Comparison of ENCODE assay signal across 8 cellular contexts in the genomic region with DNA sequence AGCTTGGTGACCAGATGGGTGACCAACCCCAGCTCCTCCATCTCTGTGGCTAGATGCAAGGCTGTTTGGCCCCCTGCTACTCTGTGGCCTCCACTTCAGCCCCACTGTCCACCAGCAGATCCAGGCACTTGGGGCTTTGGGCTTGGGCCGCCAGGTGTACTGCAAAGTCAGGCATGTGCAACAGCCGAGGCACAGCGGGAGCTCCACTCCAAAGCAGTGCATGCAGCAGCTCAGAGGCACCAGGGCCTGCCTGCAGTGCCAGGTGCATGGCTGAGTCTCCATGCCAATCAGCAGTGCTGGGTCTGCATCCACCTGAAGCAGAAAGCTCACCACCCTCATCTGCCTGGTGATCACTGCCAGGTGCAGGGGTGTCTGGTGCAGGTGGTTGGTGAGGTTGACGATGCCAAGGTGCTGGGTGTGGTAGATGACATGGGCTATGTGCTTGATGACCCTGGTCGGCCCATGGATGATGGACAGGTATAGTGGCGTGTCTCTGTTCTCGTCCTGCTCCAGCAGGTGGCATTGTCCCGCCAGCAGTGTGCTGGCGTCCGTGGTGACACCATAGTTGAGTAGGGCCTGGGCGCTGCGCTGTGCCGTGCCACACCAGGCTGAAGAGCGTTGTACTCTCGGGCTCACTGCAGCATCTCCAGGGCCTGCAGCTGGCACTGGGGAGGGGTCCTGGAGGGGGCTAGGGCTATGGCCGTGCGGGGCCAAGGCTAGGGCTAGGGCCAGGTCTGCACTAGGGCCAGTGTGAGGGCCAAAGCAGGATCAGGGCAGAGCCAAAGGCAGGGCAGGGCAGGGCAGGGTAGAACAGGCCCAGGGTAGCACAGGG.
DNase-seq lines count a peak whose midpoint lies in the region; ATAC-seq lines count a peak whose summit lies in the region.

No MANE protein-coding gene starts in this region.

- no peaks in the 10 kb centered on the region for H3K9me3 Mint-ChIP-seq in stimulated activated memory B cell treated with anti-CD40 and anti-IgM and Interleukin-4, amounts not matched to agents 10 μg/mL and 1 μg/mL and 100 μg/mL, for 72 hours

- no peaks in the 10 kb centered on the region for H3K4me1 Mint-ChIP-seq in stimulated activated memory B cell treated with anti-CD40 and anti-IgM and Interleukin-4, amounts not matched to agents 10 μg/mL and 1 μg/mL and 100 μg/mL, for 72 hours

- peak; percentile 50 for ATAC-seq in stimulated activated memory B cell treated with anti-CD40 and anti-IgM and Interleukin-4, amounts not matched to agents 10 μg/mL and 1 μg/mL and 100 μg/mL, for 72 hours
- no peak for ATAC-seq in GM21526 (IDR thresholded peaks at IDR 0.05; ENCODE audit: low FRiP score, unreplicated experiment)

- DNase-seq in NCI-H524 (lab: John Stamatoyannopoulos, UW): peak; percentile 13 to 62
- DNase-seq in NCI-H524 treated with DMSO at 0.1 percent for 48 hours (lab: John Stamatoyannopoulos, UW): no peak
- DNase-seq in NCI-H146 treated with DMSO at 0.1 percent for 48 hours (lab: John Stamatoyannopoulos, UW; ENCODE audit: unreplicated experiment): peak; percentile 24
- DNase-seq in cerebellar cortex (ENCODE audit: low spot score): peak; percentile 17
- DNase-seq in C1 segment of cervical spinal cord (lab: John Stamatoyannopoulos, UW): no peak
- DNase-seq in GOT3 (lab: John Stamatoyannopoulos, UW): no peak

- H3K27ac Mint-ChIP-seq in stimulated activated memory B cell treated with anti-CD40 and anti-IgM and Interleukin-4, amounts not matched to agents 10 μg/mL and 1 μg/mL and 100 μg/mL, for 72 hours: no peak overlapping the region

- H3K4me3 Mint-ChIP-seq in stimulated activated memory B cell treated with anti-CD40 and anti-IgM and Interleukin-4, amounts not matched to agents 10 μg/mL and 1 μg/mL and 100 μg/mL, for 72 hours: no peak overlapping the region

- peaks cover 27% of the 10 kb centered on the region for H3K27me3 Mint-ChIP-seq in stimulated activated memory B cell treated with anti-CD40 and anti-IgM and Interleukin-4, amounts not matched to agents 10 μg/mL and 1 μg/mL and 100 μg/mL, for 72 hours

- H3K36me3 Mint-ChIP-seq in stimulated activated memory B cell treated with anti-CD40 and anti-IgM and Interleukin-4, amounts not matched to agents 10 μg/mL and 1 μg/mL and 100 μg/mL, for 72 hours: no peaks in the 10 kb centered on the region

Comparison
In these comparisons a context has a peak if more than half of its experiments do, and no peak if none do; other contexts are left out.
1. DNase-seq: peak in NCI-H524 (2 of 2), NCI-H146 treated with DMSO at 0.1 percent for 48 hours (single experiment) and cerebellar cortex (single experiment); none in NCI-H524 treated with DMSO at 0.1 percent for 48 hours (single experiment), C1 segment of cervical spinal cord (0 of 14) and GOT3 (single experiment).